32 cellular contexts compared by ENCODE assay signal in genomic region chr2:150846691-150847090, GRCh38.
"Had no signal": no experiment of that assay in that cellular context is flagged by ENCODE, and none has a peak within 500 bp of the region (broad histone marks: within the 10 kb centered on the region; RNA-seq: fewer than 3 reads in every experiment).

No MANE protein-coding gene starts in this region.

- H3K79me2 ChIP-seq: parathyroid adenoma had no signal

- H3K36me3 Mint-ChIP-seq: activated naive CD8-positive, alpha-beta T cell; neural progenitor cell; stimulated activated naive B cell treated with anti-CD40 and anti-IgM and Interleukin-4, amounts not matched to agents 10 μg/mL and 1 μg/mL and 100 μg/mL, for 72 hours had no signal

- ATAC-seq: effector memory CD8-positive, alpha-beta T cell; gastrocnemius medialis; left lung; lower lobe of right lung; psoas muscle; stimulated activated naive B cell treated with anti-CD40 and anti-IgM and Interleukin-4, amounts not matched to agents 10 μg/mL and 1 μg/mL and 100 μg/mL, for 72 hours; upper lobe of right lung had no signal

- H3K27ac Mint-ChIP-seq: activated naive CD8-positive, alpha-beta T cell; effector memory CD8-positive, alpha-beta T cell; neural progenitor cell; stimulated activated naive B cell treated with anti-CD40 and anti-IgM and Interleukin-4, amounts not matched to agents 10 μg/mL and 1 μg/mL and 100 μg/mL, for 72 hours had no signal

- H3K4me2 ChIP-seq: neural progenitor cell had no signal

- H3K36me3 ChIP-seq: adrenal gland, ascending aorta, brain microvascular endothelial cell, gastrocnemius medialis, left lung, lower lobe of right lung, neural progenitor cell, sigmoid colon, stomach, suprapubic skin, tibial artery, upper lobe of right lung had no signal

- H3K9me3 Mint-ChIP-seq: effector memory CD8-positive, alpha-beta T cell had no signal

- DNase-seq: activated CD4-positive, alpha-beta T cell treated with anti-CD3 and anti-CD28 coated beads for 4 hours; activated CD4-positive, alpha-beta T cell treated with anti-CD3 and anti-CD28 coated beads, Interleukin-2, amount 50 U/mL, for 4 hours; activated CD8-positive, alpha-beta memory T cell treated with anti-CD3 and anti-CD28 coated beads for 24 hours; activated effector memory CD4-positive, alpha-beta T cell treated with Interleukin-2 at 50 U/mL for 16 hours; activated naive CD4-positive, alpha-beta T cell treated with Interleukin-2 at 50 U/mL for 16 hours; adrenal gland; brain microvascular endothelial cell; effector memory CD8-positive, alpha-beta T cell; erythroblast; gastrocnemius medialis; glutamatergic neuron; kidney glomerular epithelial cell; left lung; lower lobe of right lung; mesendoderm; occipital lobe; psoas muscle; sigmoid colon; small intestine; stimulated activated CD4-positive, alpha-beta T cell treated with anti-CD3 and anti-CD28 coated beads, Interleukin-1b, Interleukin-23, amount 100 ng/mL, for 48 hours; stimulated activated CD4-positive, alpha-beta T cell treated with anti-CD3 and anti-CD28 coated beads, Interleukin-4, amount 100 ng/mL, for 4 hours; stimulated activated CD8-positive, alpha-beta memory T cell treated with anti-CD3 and anti-CD28 coated beads, Interleukin-4, amount 100 ng/mL, for 48 hours; stimulated activated naive B cell treated with anti-CD40 and anti-IgM and Interleukin-4, amounts not matched to agents 10 μg/mL and 1 μg/mL and 100 μg/mL, for 72 hours; stomach; tibial artery; upper lobe of right lung had no signal

- H3K9ac ChIP-seq: neural progenitor cell, parathyroid adenoma had no signal

- H3K9me3 ChIP-seq: adrenal gland, gastrocnemius medialis, lower lobe of right lung, psoas muscle, suprapubic skin, upper lobe of right lung had no signal

- H3K4me1 Mint-ChIP-seq: neural progenitor cell; stimulated activated naive B cell treated with anti-CD40 and anti-IgM and Interleukin-4, amounts not matched to agents 10 μg/mL and 1 μg/mL and 100 μg/mL, for 72 hours had no signal

- H2AFZ ChIP-seq: neural progenitor cell, parathyroid adenoma had no signal

- H3K27me3 Mint-ChIP-seq: stimulated activated naive B cell treated with anti-CD40 and anti-IgM and Interleukin-4, amounts not matched to agents 10 μg/mL and 1 μg/mL and 100 μg/mL, for 72 hours had no signal

- H3K27ac ChIP-seq: adrenal gland, ascending aorta, brain microvascular endothelial cell, coronary artery, gastrocnemius medialis, left lung, lower lobe of right lung, neural progenitor cell, parathyroid adenoma, psoas muscle, sigmoid colon, stomach, suprapubic skin, tibial artery, upper lobe of right lung had no signal

- H3K4me1 ChIP-seq: adrenal gland, ascending aorta, gastrocnemius medialis, left lung, lower lobe of right lung, parathyroid adenoma, psoas muscle, sigmoid colon, suprapubic skin, tibial artery, upper lobe of right lung had no signal

- H3K4me3 Mint-ChIP-seq: activated naive CD8-positive, alpha-beta T cell; effector memory CD8-positive, alpha-beta T cell; neural progenitor cell; stimulated activated naive B cell treated with anti-CD40 and anti-IgM and Interleukin-4, amounts not matched to agents 10 μg/mL and 1 μg/mL and 100 μg/mL, for 72 hours had no signal

- H3K4me3 ChIP-seq: adrenal gland, ascending aorta, coronary artery, gastrocnemius medialis, left lung, lower lobe of right lung, neural progenitor cell, psoas muscle, sigmoid colon, stomach, suprapubic skin, tibial artery, upper lobe of right lung had no signal

- H3K27me3 ChIP-seq: adrenal gland, ascending aorta, brain microvascular endothelial cell, gastrocnemius medialis, left lung, neural progenitor cell, sigmoid colon, stomach, suprapubic skin, tibial artery, upper lobe of right lung had no signal
